8 cellular contexts compared by ENCODE assay signal in the genomic region with DNA sequence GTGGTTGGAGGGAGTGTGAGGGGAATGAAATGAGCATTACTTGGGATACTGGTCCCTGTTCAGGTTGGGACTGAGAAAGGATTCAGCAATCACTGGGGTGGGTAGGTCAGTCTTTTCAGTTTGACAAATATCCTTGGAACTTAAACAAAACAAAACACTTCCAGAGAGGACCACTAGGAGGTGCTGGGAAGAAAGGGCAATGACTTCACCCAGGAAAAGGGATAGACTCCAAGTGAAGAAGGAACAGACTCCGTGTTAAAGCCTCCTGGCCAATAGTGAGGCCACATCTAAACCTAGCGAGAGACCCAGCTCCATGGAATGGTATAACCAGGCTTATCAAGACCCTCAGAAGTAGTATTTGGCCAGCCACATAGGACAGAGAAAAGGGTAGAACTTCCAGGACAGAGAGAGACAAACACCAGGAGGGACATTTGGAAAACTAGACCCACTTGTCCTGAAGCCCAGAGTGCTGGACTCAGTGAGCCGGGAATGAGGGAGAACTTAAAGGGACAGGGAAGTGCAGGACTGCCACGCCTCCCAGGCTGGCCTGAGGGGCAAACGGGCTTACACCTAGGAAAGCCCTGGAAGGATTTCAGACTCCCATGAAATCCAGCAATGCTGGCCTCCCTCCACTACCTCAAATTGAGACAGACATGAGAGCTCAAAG. TPM values are rescaled to one million over a fixed set of nuclear protein-coding genes. Genes with fewer than 3 reads are reported as not detected.
DNase-seq lines count a peak whose midpoint lies in the region; ATAC-seq, FAIRE-seq and TF ChIP-seq lines count a peak whose summit lies in the region.

No MANE protein-coding gene starts in this region.

- peak; percentile 97 for ATAC-seq in mucosa of descending colon
- no peak for ATAC-seq in HG03378 (IDR thresholded peaks at IDR 0.05; ENCODE audit: unreplicated experiment)
- no peak for ATAC-seq in GM21786 (IDR thresholded peaks at IDR 0.05; ENCODE audit: unreplicated experiment)
- ATAC-seq in HG03342 (IDR thresholded peaks at IDR 0.05; ENCODE audit: unreplicated experiment): no peak

- CTCF ChIA-PET in H1 (lab: Charles Lee; ENCODE audit: partially characterized antibody): interaction anchor here (0.8 to 5.0 kb wide), 28 partner anchors 8 to 300 kb away, joined by 3 to 26 read pairs (median 5); no protein-coding TSS in a partner anchor

- TF ChIP-seq CTCF in GM12864 (IDR thresholded peaks at IDR 0.05; ENCODE audit: low read depth, low read length, missing control alignments) (peak; percentile 74), H1 (IDR thresholded peaks at IDR 0.05; ENCODE audit: control extremely low read depth in 1 of 3, insufficient read depth in 1 of 3, low read depth in 1 of 3, low read length in 3 of 3) (peak in 2 of 3 experiments; percentile 61 to 84; a peak in 3 of 4 replicates), mucosa of descending colon (IDR thresholded peaks at IDR 0.05) (peak; percentile 69)

- peak overlapping the region; percentile 27 for H3K4ac ChIP-seq in H1 (replicated peaks; ENCODE audit: insufficient read length, low read depth, low read length)

- peak overlapping the region; percentile 19 for H2BK120ac ChIP-seq in H1 (replicated peaks; ENCODE audit: low read depth, low read length)

- H4K5ac ChIP-seq in H1 (ENCODE audit: insufficient read length, low read depth, low read length): peak overlapping the region; percentile 47

- H4K20me1 ChIP-seq in H1 (replicated peaks in 1 of 2; ENCODE audit: control insufficient read depth in 1 of 2, insufficient read depth in 2 of 2, low read length in 2 of 2): no peaks in the 10 kb centered on the region

- no peak overlapping the region for H2AK5ac ChIP-seq in H1 (ENCODE audit: low read depth, low read length)

- H4K8ac ChIP-seq in H1 (ENCODE audit: extremely low read depth, insufficient read depth, low read length): no peak overlapping the region

- intact Hi-C loops in mucosa of descending colon (cut with DNase I, micrococcal nuclease): loop anchor here (5.0 kb wide), 1 partner anchor 149 kb away; no protein-coding TSS in a partner anchor

- no peaks in the 10 kb centered on the region for H3K79me1 ChIP-seq in H1 (ENCODE audit: low read depth, low read length)

- H3K23ac ChIP-seq in H1 (ENCODE audit: insufficient read length): no peak overlapping the region

- H3K27me3 ChIP-seq in ACC112 (ENCODE audit: insufficient read depth, low read length) (no peaks in the 10 kb centered on the region), H1 (replicated peaks in 1 of 4; ENCODE audit: control insufficient read depth in 3 of 4, extremely low read depth in 1 of 4, insufficient read depth in 3 of 4, low read length in 3 of 4) (no peaks in the 10 kb centered on the region)

- no peak overlapping the region for H3K9ac ChIP-seq in H1 (replicated peaks in 1 of 4; ENCODE audit: extremely low read depth in 1 of 4, low read depth in 3 of 4, low read length in 3 of 4)

- H3K4me1 ChIP-seq in ACC112 (ENCODE audit: control insufficient read depth, insufficient read depth, low read length, unreplicated experiment) (no peaks in the 10 kb centered on the region), H1 (replicated peaks in 1 of 4; ENCODE audit: control insufficient read depth in 3 of 4, insufficient read depth in 4 of 4, low read length in 3 of 4) (0 out of 7 replicates have a peak, but pooled peaks cover 0 to 3% (median 0%) of the 10 kb centered on the region in 4 experiments), mucosa of descending colon (ENCODE audit: low read depth) (no peaks in the 10 kb centered on the region)

- H2BK20ac ChIP-seq in H1 (ENCODE audit: low read length): no peak overlapping the region

- TF ChIP-seq RAD21 in H1 (IDR thresholded peaks at IDR 0.05 in 1 of 2, conservative IDR thresholded peaks at IDR 0.05 in 1 of 2; ENCODE audit: low read depth in 2 of 2, low read length in 2 of 2): peak; percentile 79 to 86

- no peak overlapping the region for H3K4me2 ChIP-seq in H1 (ENCODE audit: insufficient read depth in 1 of 2, low read depth in 2 of 2, low read length in 2 of 2)

- WGBS in H1 (ENCODE audit: extremely low coverage in 1 of 2, insufficient coverage in 1 of 2, insufficient read length in 1 of 2, insufficient replicate concordance in 2 of 2, low coverage in 1 of 2, low lambda C conversion rate in 2 of 2, missing lambda C conversion rate in 1 of 2), 2 experiments: 68% methylated on average over 5 of the region's 5 CpGs; no CpG with 5 or more reads in 1 of the 2 experiments

- TF ChIP-seq POLR2A in H1 (IDR thresholded peaks at IDR 0.05; ENCODE audit: control extremely low read depth in 1 of 2, low read depth in 2 of 2, low read length in 2 of 2): no peak

- peak overlapping the region; percentile 35; the same call in 1 of the 2 replicates for H2BK12ac ChIP-seq in H1 (ENCODE audit: low read depth, low read length)

- H3K9me3 ChIP-seq in H1 (ENCODE audit: insufficient read depth in 2 of 2, low read depth in 1 of 2, low read length in 1 of 2) (no peaks in the 10 kb centered on the region), mucosa of descending colon (no peaks in the 10 kb centered on the region)

- peak overlapping the region; percentile 26; the same call in 1 of the 2 replicates for H3K18ac ChIP-seq in H1 (ENCODE audit: extremely low read depth, low read length)

- no peak for TF ChIP-seq EP300 in H1 (IDR thresholded peaks at IDR 0.05; ENCODE audit: borderline replicate concordance in 1 of 2, low read depth in 2 of 2, low read length in 2 of 2)

- H3K36me3 ChIP-seq in ACC112 (ENCODE audit: insufficient read depth, low read length) (no peaks in the 10 kb centered on the region), H1 (ENCODE audit: control insufficient read depth in 2 of 4, insufficient read depth in 4 of 4, low read length in 3 of 4) (no peaks in the 10 kb centered on the region), mucosa of descending colon (ENCODE audit: low read depth) (no peaks in the 10 kb centered on the region)

- H3K14ac ChIP-seq in H1 (ENCODE audit: insufficient read length): no peak overlapping the region

- H2AFZ ChIP-seq in ACC112 (ENCODE audit: low read length, unreplicated experiment) (peak overlapping the region; percentile 64), H1 (ENCODE audit: low read length) (0 out of 2 replicates have a peak overlapping the region, but pooled peaks have one; percentile 27)

- H3K23me2 ChIP-seq in H1 (ENCODE audit: low read depth, low read length): no peaks in the 10 kb centered on the region

- peak overlapping the region; percentile 41 for H4K91ac ChIP-seq in H1 (replicated peaks; ENCODE audit: insufficient read length, low read length)

- peak; percentile 90 for FAIRE-seq in H1 (lab: Jason Lieb, UNC)

- DNase-seq in GM12864 (ENCODE audit: low read depth) (peak; percentile 13), NCI-H82 treated with DMSO at 0.1 percent for 48 hours (lab: John Stamatoyannopoulos, UW; ENCODE audit: unreplicated experiment) (peak; percentile 37), H1 (ENCODE audit: low read depth in 1 of 2, low spot score in 2 of 2) (peak in 1 of 2 experiments; percentile 62), mucosa of descending colon (peak in 2 of 3 donors; percentile 33 to 80)

- no peak overlapping the region for H3K27ac ChIP-seq in ACC112 (ENCODE audit: low read depth, low read length)
- no peak overlapping the region for H3K27ac ChIP-seq in H1 (ENCODE audit: low read depth, low read length)

- H3K56ac ChIP-seq in H1 (replicated peaks; ENCODE audit: insufficient read length, low read depth, low read length): no peak overlapping the region

- H3K79me2 ChIP-seq in ACC112 (ENCODE audit: control insufficient read depth, insufficient read depth, low read length, unreplicated experiment) (no peaks in the 10 kb centered on the region), H1 (ENCODE audit: control insufficient read depth in 1 of 2, insufficient read depth in 2 of 2, low read length in 2 of 2) (no peaks in the 10 kb centered on the region)

- POLR2A ChIA-PET in H1 (lab: Charles Lee; ENCODE audit: partially characterized antibody): interaction anchor here (1.0 to 1.8 kb wide), 3 partner anchors 13 to 67 kb away, joined by 3 to 5 read pairs (median 4); no protein-coding TSS in a partner anchor

- peak overlapping the region; percentile 48; the same call in 1 of the 2 replicates for H2BK15ac ChIP-seq in H1 (ENCODE audit: low read length)

- H3K4me3 ChIP-seq in ACC112 (ENCODE audit: low read depth, low read length) (no peak overlapping the region), GM12864 (ENCODE audit: low read depth, low read length) (no peak overlapping the region), H1 (ENCODE audit: extremely low read depth in 1 of 4, insufficient read depth in 2 of 4, low read depth in 3 of 4, low read length in 4 of 4) (no peak overlapping the region), mucosa of descending colon (no peak overlapping the region)

- H2BK5ac ChIP-seq in H1 (ENCODE audit: low read depth, low read length): peak overlapping the region; percentile 45; the same call in 1 of the 2 replicates

TF ChIP-seq in H1, 55 proteins besides CTCF, POLR2A, EP300 and RAD21 (continues in another document):
- TF ChIP-seq RBBP5 (IDR thresholded peaks at IDR 0.05; ENCODE audit: borderline replicate concordance, low read depth, low read length) (no peak), ZNF274 (IDR thresholded peaks at IDR 0.05; ENCODE audit: borderline replicate concordance, extremely low read depth, low read length) (no peak), KDM1A (IDR thresholded peaks at IDR 0.05; ENCODE audit: borderline replicate concordance, low read length) (no peak), SIRT6 (IDR thresholded peaks at IDR 0.05; ENCODE audit: low read length) (no peak)

RNA-seq across cellular contexts. Expression of a gene that starts 19.6 kb away (rescaled TPM):
- 21.3 and 22.3 TPM in 2 replicates for total RNA-seq in H1 (2021; fragmentation: NEBNext Ultra II Directional; extraction: Animal tissue kit (Norgen Biotek cat#: 25700))
- 7.8 and 8.1 TPM in 2 replicates for polyA plus RNA-seq in H1 (2011; rRNA removed)
- polyA plus RNA-seq in H1 (2011; cell fraction: cytosol; rRNA removed): 9.0 TPM
- 8.7 TPM for polyA plus RNA-seq in H1 (2011; cell fraction: nucleus; rRNA removed)
- 3.8 to 5.6 TPM (median 4.6 TPM) in 4 replicates for polyA plus RNA-seq in H1 (2012, experiment 1 of 2)
- polyA plus RNA-seq in H1 (2012, experiment 2 of 2): 0.76 TPM
- 3.3 TPM for polyA plus RNA-seq in H1 (2013, experiment 1 of 2)
- polyA plus RNA-seq in H1 (2013, experiment 2 of 2): 3.3 TPM
- 27.2 and 35.7 TPM in 2 replicates for polyA minus RNA-seq in H1 (2011; rRNA and poly(A)+ RNA removed)
- polyA minus RNA-seq in H1 (2011; cell fraction: cytosol; rRNA and poly(A)+ RNA removed): 33.7 TPM
- 59.9 TPM for polyA minus RNA-seq in H1 (2011; cell fraction: nucleus; rRNA and poly(A)+ RNA removed)
- 1 to 10 TPM; 2.6 to 5.0 (median 3.2) TPM for total RNA-seq in mucosa of descending colon

RNA-seq across cellular contexts. Expression of a gene that starts 55.0 kb away (rescaled TPM):
- total RNA-seq in H1 (2021; fragmentation: NEBNext Ultra II Directional; extraction: Animal tissue kit (Norgen Biotek cat#: 25700)): 184 and 197 TPM in 2 replicates
- 106 and 125 TPM in 2 replicates for polyA plus RNA-seq in H1 (2011; rRNA removed)
- polyA plus RNA-seq in H1 (2011; cell fraction: cytosol; rRNA removed): 153 TPM
- polyA plus RNA-seq in H1 (2011; cell fraction: nucleus; rRNA removed): 79.8 TPM
- 146 to 179 TPM (median 156 TPM) in 4 replicates for polyA plus RNA-seq in H1 (2012, experiment 1 of 2)
- polyA plus RNA-seq in H1 (2012, experiment 2 of 2): 33.2 TPM
- 117 TPM for polyA plus RNA-seq in H1 (2013, experiment 1 of 2)
- polyA plus RNA-seq in H1 (2013, experiment 2 of 2): 125 TPM
- 124 and 135 TPM in 2 replicates for polyA minus RNA-seq in H1 (2011; rRNA and poly(A)+ RNA removed)
- 72.2 TPM for polyA minus RNA-seq in H1 (2011; cell fraction: cytosol; rRNA and poly(A)+ RNA removed)
- polyA minus RNA-seq in H1 (2011; cell fraction: nucleus; rRNA and poly(A)+ RNA removed): 120 TPM
- total RNA-seq in mucosa of descending colon: 10 to 100 TPM; 44.8 to 58.9 (median 52.8) TPM
